1 cellular context compared by ENCODE assay signal in genomic region chr1:11690132-11690668, GRCh38.
TF ChIP-seq lines count a peak whose summit lies in the region.

No MANE protein-coding gene starts in this region.

TF ChIP-seq in GM12878, 131 proteins besides CTCF, POLR2A, EP300 and RAD21:
- TF ChIP-seq TCF12 (IDR thresholded peaks at IDR 0.05; ENCODE audit: low read depth, low read length) (no peak), CHD1 (IDR thresholded peaks at IDR 0.05; ENCODE audit: low read depth, low read length) (no peak), MEF2A (IDR thresholded peaks at IDR 0.05; ENCODE audit: insufficient read depth, low read depth, low read length) (no peak), ZNF217 (IDR thresholded peaks at IDR 0.05) (no peak), SUZ12 (IDR thresholded peaks at IDR 0.05; ENCODE audit: unreplicated experiment) (peak; percentile 35), BACH1 (IDR thresholded peaks at IDR 0.05; ENCODE audit: borderline replicate concordance) (no peak), JUNB (IDR thresholded peaks at IDR 0.05) (no peak)
